8 cellular contexts compared by ENCODE assay signal in genomic region chr11:61815790-61816735, GRCh38. TPM values are rescaled to one million over a fixed set of nuclear protein-coding genes. Genes with fewer than 3 reads are reported as not detected.
DNase-seq lines count a peak whose midpoint lies in the region; ATAC-seq and TF ChIP-seq lines count a peak whose summit lies in the region.

No MANE protein-coding gene starts in this region.

- no peaks in the 10 kb centered on the region for H3K9me3 Mint-ChIP-seq in T-cell

- no peak for TF ChIP-seq CTCF in LNCaP clone FGC (IDR thresholded peaks at IDR 0.05; ENCODE audit: control insufficient read depth, extremely low read depth, insufficient read depth)
- TF ChIP-seq CTCF in astrocyte of the spinal cord (IDR thresholded peaks at IDR 0.05; ENCODE audit: low read depth, low read length): no peak

- peak; percentile 29 for ATAC-seq in GM21717 (IDR thresholded peaks at IDR 0.05; ENCODE audit: unreplicated experiment)
- peak; percentile 74 to 79 (median 77) for ATAC-seq in T-cell (replicated peaks in 1 of 4)
- ATAC-seq in HG03469 (IDR thresholded peaks at IDR 0.05; ENCODE audit: unreplicated experiment): no peak

- DNase-seq in EL (peak; percentile 91), LNCaP clone FGC (ENCODE audit: low read depth) (no peak), T-cell (peak in 30 of 34 experiments; percentile 21 to 73 (median 50)), astrocyte of the spinal cord (ENCODE audit: low read depth, low spot score) (peak; percentile 74), hippocampal formation (lab: John Stamatoyannopoulos, UW) (peak; percentile 39 to 70), retina (peak; percentile 89)

- CTCF ChIA-PET in T-cell (lab: Charles Lee): interaction anchor here in 1 of 2 donors (2.3 kb wide), 1 partner anchor 19 kb away, joined by 12 read pairs; no protein-coding TSS in a partner anchor

- H3K36me3 Mint-ChIP-seq in T-cell: no peaks in the 10 kb centered on the region

- peak overlapping the region; percentile 85 to 91 (median 85) for H3K4me3 Mint-ChIP-seq in T-cell

- in situ Hi-C loops in astrocyte of the spinal cord (cut with HindIII; ENCODE audit: low sequenced_read_pairs): no loop called here

- peak overlapping the region; percentile 22 to 74 for H3K27ac Mint-ChIP-seq in T-cell

- peaks cover 0 to 32% of the 10 kb centered on the region in 2 donors for H3K27me3 Mint-ChIP-seq in T-cell

- H3K4me3 ChIP-seq in LNCaP clone FGC (ENCODE audit: low read depth, low read length) (peak overlapping the region; percentile 78), astrocyte of the spinal cord (ENCODE audit: low read depth, low read length) (peak overlapping the region; percentile 76)

- H3K4me1 Mint-ChIP-seq in T-cell: peaks cover 13 to 19% (median 16%) of the 10 kb centered on the region in 3 donors

- POLR2A ChIA-PET in T-cell (lab: Charles Lee): interaction anchor here in 1 of 2 donors (0.5 kb wide), 1 partner anchor 30 kb away, joined by 3 read pairs; no protein-coding TSS in a partner anchor

RNA-seq across cellular contexts. Expression of gene FADS1, which starts 0.7 kb away (rescaled TPM):
- 1 to 10 TPM; 1.9 to 8.8 (median 2.9) TPM for total RNA-seq in T-cell

RNA-seq across cellular contexts. Expression of gene FADS2, which starts 12.0 kb away (rescaled TPM):
- 10 to 100 TPM in 1 of 5 donors, 1 to 10 TPM in 4; 1.9 to 20.9 (median 2.7) TPM for total RNA-seq in T-cell

RNA-seq across cellular contexts. Expression of gene FEN1, which starts 23.4 kb away (rescaled TPM):
- total RNA-seq in T-cell: 10 to 100 TPM in 4 of 5 donors, 1 to 10 TPM in 1; 8.5 to 12.6 (median 10.9) TPM

RNA-seq across cellular contexts. Expression of gene TMEM258, which starts 23.7 kb away (rescaled TPM):
- total RNA-seq in T-cell: 10 to 100 TPM; 68.1 to 96.0 (median 87.8) TPM
